ENCODE assay signal across 8 cellular contexts in the genomic region with DNA sequence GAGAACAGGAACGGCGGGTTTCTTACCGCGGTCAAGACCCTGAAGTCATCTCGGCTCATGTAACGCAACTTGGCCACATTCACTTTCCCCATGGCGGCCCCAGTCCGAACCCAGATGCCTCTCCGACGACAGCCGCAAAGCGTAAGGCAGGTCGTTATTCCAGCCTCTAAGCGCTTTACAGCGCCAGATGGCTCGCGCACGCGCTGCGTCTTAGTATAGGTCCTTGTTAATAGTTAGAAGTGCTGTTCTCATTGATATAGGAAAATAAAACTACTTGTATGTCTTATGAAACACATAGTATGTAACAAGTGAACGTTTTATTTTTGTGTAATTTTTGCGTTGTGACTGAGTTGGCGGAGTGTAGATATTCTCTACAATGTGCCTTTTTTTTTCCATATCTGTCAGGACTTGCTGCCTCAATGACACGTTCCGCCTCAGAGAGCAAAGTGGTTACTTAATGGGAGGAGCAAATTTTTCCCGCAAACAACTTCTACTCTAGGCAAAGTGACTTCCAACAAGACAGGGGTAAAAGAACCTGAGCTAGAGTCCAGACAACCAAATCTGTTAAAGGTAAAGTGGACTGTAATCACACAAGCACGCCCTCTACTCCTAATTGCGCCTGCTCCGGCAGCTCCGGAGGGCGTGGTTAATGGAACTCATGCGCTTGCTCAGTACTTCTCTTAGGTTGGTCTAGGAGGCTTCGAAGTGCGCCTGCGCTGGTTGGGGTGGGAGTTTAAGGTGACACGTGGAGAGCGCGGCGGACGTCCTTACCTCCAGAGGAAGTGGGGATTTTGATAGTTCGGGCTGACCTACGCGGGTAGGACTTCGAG. TPM values are rescaled to one million over a fixed set of nuclear protein-coding genes. Genes with fewer than 3 reads are reported as not detected.
A peak's percentile ranks its signal among the peaks of the same experiment; 100 is the strongest.
DNase-seq lines count a peak whose midpoint lies in the region; FAIRE-seq and TF ChIP-seq lines count a peak whose summit lies in the region.

A gene (minus strand): TSS at position 148 of the 830 bp plus-strand sequence. CDS start 56 bp downstream, at position 92.

- POLR2A ChIA-PET in HEK293T (lab: Yijun Ruan, JAX): interaction anchor here (1.0 to 2.4 kb wide), 4 partner anchors 9 to 21 kb away, joined by 4 to 12 read pairs (median 4); no protein-coding TSS in a partner anchor

- TF ChIP-seq CTCF in subcutaneous adipose tissue (IDR thresholded peaks at IDR 0.05; ENCODE audit: low read depth): no peak

- H3K36me3 ChIP-seq in neuronal stem cell (replicated peaks in 1 of 2; ENCODE audit: control insufficient read depth in 2 of 2, insufficient read depth in 2 of 2, low read length in 2 of 2): peaks cover 6 to 20% of the 10 kb centered on the region in 2 donors

- no CpG with 5 or more reads among the region's 44 CpGs for WGBS in neuronal stem cell (ENCODE audit: extremely low coverage in 2 of 2, insufficient read length in 2 of 2, insufficient replicate concordance in 1 of 2), 2 donors

- FAIRE-seq in frontal cortex (lab: Jason Lieb, UNC): no peak

- no peak within 1 kb of the TSS for H4K91ac ChIP-seq in neuronal stem cell (ENCODE audit: low read depth, low read length, poor library complexity)

- H3K14ac ChIP-seq in neuronal stem cell (ENCODE audit: low read length): no peak within 1 kb of the TSS

- H3K23ac ChIP-seq in neuronal stem cell (ENCODE audit: low read depth, low read length, poor library complexity): no peak within 1 kb of the TSS

- peak within 1 kb of the TSS; percentile 67 to 98 for H3K4me3 ChIP-seq in neuronal stem cell (ENCODE audit: low read length in 2 of 2)

- no peak within 1 kb of the TSS for H2BK12ac ChIP-seq in neuronal stem cell (ENCODE audit: low read length)

- H3K27ac ChIP-seq in neuronal stem cell (replicated peaks; ENCODE audit: low read length): peak within 1 kb of the TSS; percentile 63

- no peak within 1 kb of the TSS for H2BK5ac ChIP-seq in neuronal stem cell (ENCODE audit: low read length)

- peak within 1 kb of the TSS; percentile 91 for H2AFZ ChIP-seq in neuronal stem cell (ENCODE audit: low read length)

- H3K4ac ChIP-seq in neuronal stem cell (ENCODE audit: low read length): no peak within 1 kb of the TSS

- peak within 1 kb of the TSS; percentile 92 for H3K9ac ChIP-seq in neuronal stem cell (ENCODE audit: low read depth, low read length, poor library complexity)

- H3K4me1 ChIP-seq in neuronal stem cell (ENCODE audit: control insufficient read depth in 2 of 2, insufficient read depth in 1 of 2, low read depth in 1 of 2, low read length in 2 of 2): peaks cover 0 to 2% of the 10 kb centered on the region in 2 donors

- no peak within 1 kb of the TSS for H2BK120ac ChIP-seq in neuronal stem cell (ENCODE audit: low read depth, low read length)

- CTCF ChIA-PET in HEK293T (lab: Yijun Ruan, JAX): no interaction called here

- in situ Hi-C loops in SK-MEL-5 (cut with HindIII; ENCODE audit: low pct_unique_long_range_greater_than_20kb, low sequenced_read_pairs): no loop called here

- no peak within 1 kb of the TSS for H4K8ac ChIP-seq in neuronal stem cell (ENCODE audit: low read depth, low read length)

- peaks cover under 1% of the 10 kb centered on the region for H3K79me1 ChIP-seq in neuronal stem cell (ENCODE audit: low read depth, low read length)

- H3K4me2 ChIP-seq in neuronal stem cell (ENCODE audit: insufficient read depth, low read length, poor library complexity, severe bottlenecking): peak within 1 kb of the TSS; percentile 68

- no peak within 1 kb of the TSS for H2AK5ac ChIP-seq in neuronal stem cell (ENCODE audit: low read depth, low read length)

- no peak within 1 kb of the TSS for H2BK15ac ChIP-seq in neuronal stem cell (ENCODE audit: low read length)

- H3K18ac ChIP-seq in neuronal stem cell (ENCODE audit: low read length): peak within 1 kb of the TSS; percentile 77

- DNase-seq in GF-D8 (lab: John Stamatoyannopoulos, UW) (peak; percentile 79), HEK293T (ENCODE audit: extremely low spot score) (peak; percentile 89), MV-4-11 (lab: John Stamatoyannopoulos, UW) (peak; percentile 97), SK-MEL-5 (ENCODE audit: low read depth, low spot score) (peak; percentile 97), frontal cortex (ENCODE audit: low spot score in 2 of 2) (peak; percentile 44 to 57), neuronal stem cell (ENCODE audit: low spot score) (peak; percentile 81)
- peak; percentile 93 for DNase-seq in activated naive CD4-positive, alpha-beta T cell treated with Interleukin-2 at 50 U/mL for 16 hours

- peaks cover 0 to 14% of the 10 kb centered on the region in 2 donors for H3K9me3 ChIP-seq in neuronal stem cell (replicated peaks in 1 of 2; ENCODE audit: control insufficient read depth in 2 of 2, insufficient read depth in 1 of 2, low read depth in 1 of 2, low read length in 2 of 2)

- no peaks in the 10 kb centered on the region for H3K27me3 ChIP-seq in neuronal stem cell (ENCODE audit: control insufficient read depth in 3 of 3, insufficient read depth in 3 of 3, low read depth in 1 of 3, low read length in 3 of 3)

TF ChIP-seq in HEK293T, 16 proteins besides CTCF, POLR2A, EP300 and RAD21:
- TF ChIP-seq ELF4 (IDR thresholded peaks at IDR 0.05): no peak; the same call in 1 of the 2 replicates
- no peak for TF ChIP-seq TARDBP (IDR thresholded peaks at IDR 0.05)
- TF ChIP-seq BHLHE40 (IDR thresholded peaks at IDR 0.05; ENCODE audit: borderline replicate concordance): no peak
- TF ChIP-seq FOXM1 (IDR thresholded peaks at IDR 0.05; ENCODE audit: borderline replicate concordance): no peak
- TF ChIP-seq, protein P1, sequence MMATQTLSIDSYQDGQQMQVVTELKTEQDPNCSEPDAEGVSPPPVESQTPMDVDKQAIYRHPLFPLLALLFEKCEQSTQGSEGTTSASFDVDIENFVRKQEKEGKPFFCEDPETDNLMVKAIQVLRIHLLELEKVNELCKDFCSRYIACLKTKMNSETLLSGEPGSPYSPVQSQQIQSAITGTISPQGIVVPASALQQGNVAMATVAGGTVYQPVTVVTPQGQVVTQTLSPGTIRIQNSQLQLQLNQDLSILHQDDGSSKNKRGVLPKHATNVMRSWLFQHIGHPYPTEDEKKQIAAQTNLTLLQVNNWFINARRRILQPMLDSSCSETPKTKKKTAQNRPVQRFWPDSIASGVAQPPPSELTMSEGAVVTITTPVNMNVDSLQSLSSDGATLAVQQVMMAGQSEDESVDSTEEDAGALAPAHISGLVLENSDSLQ (IDR thresholded peaks at IDR 0.05): peak; percentile 57
- TF ChIP-seq HDGF (IDR thresholded peaks at IDR 0.05; ENCODE audit: borderline replicate concordance): no peak
- no peak for TF ChIP-seq FOXA1 (IDR thresholded peaks at IDR 0.05)
- no peak for TF ChIP-seq SUZ12 (IDR thresholded peaks at IDR 0.05)
- no peak for TF ChIP-seq ZNF384 (IDR thresholded peaks at IDR 0.05)
- no peak for TF ChIP-seq SP1 (IDR thresholded peaks at IDR 0.05)
- peak; percentile 100 for TF ChIP-seq L3MBTL2 (conservative IDR thresholded peaks at IDR 0.05)
- no peak for TF ChIP-seq CTBP1 (IDR thresholded peaks at IDR 0.05; ENCODE audit: borderline replicate concordance)
- TF ChIP-seq NFRKB (IDR thresholded peaks at IDR 0.05): no peak
- no peak for TF ChIP-seq FOXK2 (IDR thresholded peaks at IDR 0.05)
- TF ChIP-seq LEF1 (IDR thresholded peaks at IDR 0.05; ENCODE audit: borderline replicate concordance): no peak
- peak; percentile 45; the same call in 1 of the 2 replicates for TF ChIP-seq ARNT (IDR thresholded peaks at IDR 0.05)

RNA-seq across cellular contexts. Expression of the gene that starts here (rescaled TPM):
- 46.6 and 48.7 TPM in 2 replicates for total RNA-seq in SK-MEL-5 (2014; rRNA removed; shearing (Covaris generic))
- 16.7 and 26.4 TPM in 2 replicates for polyA plus RNA-seq in SK-MEL-5 (2015; cell fraction: cytosol; rRNA removed)
- polyA plus RNA-seq in SK-MEL-5 (2015; cell fraction: nucleus; rRNA removed): 24.2 and 24.8 TPM in 2 replicates
- 20.8 TPM for total RNA-seq in frontal cortex
- polyA plus RNA-seq in neuronal stem cell (2013, experiment 1 of 2): 16.0 TPM
- 18.5 TPM for polyA plus RNA-seq in neuronal stem cell (2013, experiment 2 of 2)
- total RNA-seq in subcutaneous adipose tissue: 10 to 100 TPM in 3 of 4 donors, 1 to 10 TPM in 1; 9.6 to 25.1 (median 13.6) TPM

Comparison
In these comparisons a context has a peak if more than half of its experiments do, and no peak if none do; other contexts are left out.
1. Peak in every context shown above with its lines: DNase-seq, H3K4me3 ChIP-seq and H3K27ac ChIP-seq.